Comparison of ENCODE assay signal across 1 cellular context in genomic region chr14:77376771-77377501, GRCh38.
TF ChIP-seq lines count a peak whose summit lies in the region.

TSS of gene SAMD15 (plus strand) at chr14:77377379. CDS start at chr14:77377419, 40 bp downstream.
A gene with protein sequence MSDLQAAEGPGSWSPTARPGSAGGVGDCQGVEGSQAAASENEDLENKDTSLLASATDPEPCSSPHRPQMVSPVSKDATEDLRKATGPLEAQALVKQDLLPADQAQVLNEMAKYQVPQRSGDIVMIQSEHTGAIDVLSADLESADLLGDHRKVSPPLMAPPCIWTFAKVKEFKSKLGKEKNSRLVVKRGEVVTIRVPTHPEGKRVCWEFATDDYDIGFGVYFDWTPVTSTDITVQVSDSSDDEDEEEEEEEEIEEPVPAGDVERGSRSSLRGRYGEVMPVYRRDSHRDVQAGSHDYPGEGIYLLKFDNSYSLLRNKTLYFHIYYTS (minus strand): TSS chr14:77377094. CDS start chr14:77377053, 41 bp downstream.

TF ChIP-seq in HepG2, 621 proteins besides CTCF, POLR2A, EP300 and RAD21 (continued from another document and continues in another):
- TF ChIP-seq ZNF558 (CRISPR knock-in tag; IDR thresholded peaks at IDR 0.05; ENCODE audit: borderline replicate concordance) (no peak), ISL2 (CRISPR knock-in tag; IDR thresholded peaks at IDR 0.05) (peak; percentile 67; the same call in 1 of the 2 replicates), REPIN1 (CRISPR knock-in tag; IDR thresholded peaks at IDR 0.05; ENCODE audit: borderline replicate concordance, low read depth) (no peak), DNMT1 (CRISPR knock-in tag; IDR thresholded peaks at IDR 0.05) (no peak), MAX (IDR thresholded peaks at IDR 0.05) (peak; percentile 32), PCBP2 (optimal IDR thresholded peaks at IDR 0.05; ENCODE audit: low read depth, low read length, poor library complexity, severe bottlenecking) (no peak), ZBTB21 (CRISPR knock-in tag; IDR thresholded peaks at IDR 0.05) (no peak), MTF1 (CRISPR knock-in tag; IDR thresholded peaks at IDR 0.05) (no peak), NKX3-1 (CRISPR knock-in tag; IDR thresholded peaks at IDR 0.05) (0 out of 2 replicates have a peak, but pooled peaks have one; percentile 61), KLF12 (CRISPR knock-in tag; IDR thresholded peaks at IDR 0.05; ENCODE audit: borderline replicate concordance) (peak; percentile 52; the same call in 1 of the 2 replicates), ZNF512 (CRISPR knock-in tag; IDR thresholded peaks at IDR 0.05) (no peak), HNF1B (CRISPR knock-in tag; IDR thresholded peaks at IDR 0.05) (peak; percentile 81), DR1 (CRISPR knock-in tag; IDR thresholded peaks at IDR 0.05) (peak; percentile 34; the same call in 1 of the 2 replicates), KDM3A (CRISPR knock-in tag; IDR thresholded peaks at IDR 0.05; ENCODE audit: low read depth) (0 out of 2 replicates have a peak, but pooled peaks have one; percentile 12), MXD4 (CRISPR knock-in tag; IDR thresholded peaks at IDR 0.05) (peak; percentile 60; the same call in 1 of the 2 replicates), ZNF629 (CRISPR knock-in tag; conservative IDR thresholded peaks at IDR 0.05) (no peak), YEATS2 (CRISPR knock-in tag; IDR thresholded peaks at IDR 0.05; ENCODE audit: borderline replicate concordance) (peak; percentile 72), ZNF768 (CRISPR knock-in tag; IDR thresholded peaks at IDR 0.05) (peak; percentile 37; the same call in 1 of the 2 replicates), RFX5 (IDR thresholded peaks at IDR 0.05; ENCODE audit: low read depth, low read length) (no peak), ZNF292 (CRISPR knock-in tag; IDR thresholded peaks at IDR 0.05; ENCODE audit: borderline replicate concordance, low read depth) (no peak), WIZ (CRISPR knock-in tag; IDR thresholded peaks at IDR 0.05) (no peak), GTF2F1 (IDR thresholded peaks at IDR 0.05; ENCODE audit: low read length) (no peak), HNF4A (CRISPR knock-in tag; IDR thresholded peaks at IDR 0.05) (no peak), RFXAP (CRISPR knock-in tag; IDR thresholded peaks at IDR 0.05; ENCODE audit: borderline replicate concordance) (peak; percentile 78; the same call in 1 of the 2 replicates), ZNF430 (CRISPR knock-in tag; IDR thresholded peaks at IDR 0.05) (0 out of 2 replicates have a peak, but pooled peaks have one; percentile 1), POLR2AphosphoS5 (IDR thresholded peaks at IDR 0.05; ENCODE audit: low read depth, low read length) (peak; percentile 53), SAP130 (CRISPR knock-in tag; IDR thresholded peaks at IDR 0.05; ENCODE audit: low read depth) (peak; percentile 98), ATM (IDR thresholded peaks at IDR 0.05; ENCODE audit: borderline replicate concordance) (no peak), ELF1 (CRISPR knock-in tag; IDR thresholded peaks at IDR 0.05) (peak; percentile 87), ZSCAN20 (CRISPR knock-in tag; IDR thresholded peaks at IDR 0.05; ENCODE audit: borderline replicate concordance) (peak; percentile 83; the same call in 1 of the 2 replicates), ZNF232 (CRISPR knock-in tag; IDR thresholded peaks at IDR 0.05; ENCODE audit: borderline replicate concordance) (peak; percentile 56; the same call in 1 of the 2 replicates), SPEN (CRISPR knock-in tag; IDR thresholded peaks at IDR 0.05; ENCODE audit: low read depth) (peak; percentile 25; the same call in 1 of the 2 replicates), ADNP (CRISPR knock-in tag; IDR thresholded peaks at IDR 0.05) (no peak), RFX1 (IDR thresholded peaks at IDR 0.05) (peak; percentile 85)
- TF ChIP-seq, protein P1, sequence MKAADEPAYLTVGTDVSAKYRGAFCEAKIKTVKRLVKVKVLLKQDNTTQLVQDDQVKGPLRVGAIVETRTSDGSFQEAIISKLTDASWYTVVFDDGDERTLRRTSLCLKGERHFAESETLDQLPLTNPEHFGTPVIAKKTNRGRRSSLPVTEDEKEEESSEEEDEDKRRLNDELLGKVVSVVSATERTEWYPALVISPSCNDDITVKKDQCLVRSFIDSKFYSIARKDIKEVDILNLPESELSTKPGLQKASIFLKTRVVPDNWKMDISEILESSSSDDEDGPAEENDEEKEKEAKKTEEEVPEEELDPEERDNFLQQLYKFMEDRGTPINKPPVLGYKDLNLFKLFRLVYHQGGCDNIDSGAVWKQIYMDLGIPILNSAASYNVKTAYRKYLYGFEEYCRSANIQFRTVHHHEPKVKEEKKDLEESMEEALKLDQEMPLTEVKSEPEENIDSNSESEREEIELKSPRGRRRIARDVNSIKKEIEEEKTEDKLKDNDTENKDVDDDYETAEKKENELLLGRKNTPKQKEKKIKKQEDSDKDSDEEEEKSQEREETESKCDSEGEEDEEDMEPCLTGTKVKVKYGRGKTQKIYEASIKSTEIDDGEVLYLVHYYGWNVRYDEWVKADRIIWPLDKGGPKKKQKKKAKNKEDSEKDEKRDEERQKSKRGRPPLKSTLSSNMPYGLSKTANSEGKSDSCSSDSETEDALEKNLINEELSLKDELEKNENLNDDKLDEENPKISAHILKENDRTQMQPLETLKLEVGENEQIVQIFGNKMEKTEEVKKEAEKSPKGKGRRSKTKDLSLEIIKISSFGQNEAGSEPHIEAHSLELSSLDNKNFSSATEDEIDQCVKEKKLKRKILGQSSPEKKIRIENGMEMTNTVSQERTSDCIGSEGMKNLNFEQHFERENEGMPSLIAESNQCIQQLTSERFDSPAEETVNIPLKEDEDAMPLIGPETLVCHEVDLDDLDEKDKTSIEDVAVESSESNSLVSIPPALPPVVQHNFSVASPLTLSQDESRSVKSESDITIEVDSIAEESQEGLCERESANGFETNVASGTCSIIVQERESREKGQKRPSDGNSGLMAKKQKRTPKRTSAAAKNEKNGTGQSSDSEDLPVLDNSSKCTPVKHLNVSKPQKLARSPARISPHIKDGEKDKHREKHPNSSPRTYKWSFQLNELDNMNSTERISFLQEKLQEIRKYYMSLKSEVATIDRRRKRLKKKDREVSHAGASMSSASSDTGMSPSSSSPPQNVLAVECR (CRISPR knock-in tag; IDR thresholded peaks at IDR 0.05; ENCODE audit: borderline replicate concordance) = peak; percentile 96
- TF ChIP-seq, protein P2, sequence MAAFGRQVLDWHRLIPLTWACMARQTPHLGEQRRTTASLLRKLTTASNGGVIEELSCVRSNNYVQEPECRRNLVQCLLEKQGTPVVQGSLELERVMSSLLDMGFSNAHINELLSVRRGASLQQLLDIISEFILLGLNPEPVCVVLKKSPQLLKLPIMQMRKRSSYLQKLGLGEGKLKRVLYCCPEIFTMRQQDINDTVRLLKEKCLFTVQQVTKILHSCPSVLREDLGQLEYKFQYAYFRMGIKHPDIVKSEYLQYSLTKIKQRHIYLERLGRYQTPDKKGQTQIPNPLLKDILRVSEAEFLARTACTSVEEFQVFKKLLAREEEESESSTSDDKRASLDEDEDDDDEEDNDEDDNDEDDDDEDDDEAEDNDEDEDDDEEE (CRISPR knock-in tag; IDR thresholded peaks at IDR 0.05) = no peak
- TF ChIP-seq, protein P3, sequence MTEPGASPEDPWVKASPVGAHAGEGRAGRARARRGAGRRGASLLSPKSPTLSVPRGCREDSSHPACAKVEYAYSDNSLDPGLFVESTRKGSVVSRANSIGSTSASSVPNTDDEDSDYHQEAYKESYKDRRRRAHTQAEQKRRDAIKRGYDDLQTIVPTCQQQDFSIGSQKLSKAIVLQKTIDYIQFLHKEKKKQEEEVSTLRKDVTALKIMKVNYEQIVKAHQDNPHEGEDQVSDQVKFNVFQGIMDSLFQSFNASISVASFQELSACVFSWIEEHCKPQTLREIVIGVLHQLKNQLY (CRISPR knock-in tag; IDR thresholded peaks at IDR 0.05) = no peak
- TF ChIP-seq, protein P4, sequence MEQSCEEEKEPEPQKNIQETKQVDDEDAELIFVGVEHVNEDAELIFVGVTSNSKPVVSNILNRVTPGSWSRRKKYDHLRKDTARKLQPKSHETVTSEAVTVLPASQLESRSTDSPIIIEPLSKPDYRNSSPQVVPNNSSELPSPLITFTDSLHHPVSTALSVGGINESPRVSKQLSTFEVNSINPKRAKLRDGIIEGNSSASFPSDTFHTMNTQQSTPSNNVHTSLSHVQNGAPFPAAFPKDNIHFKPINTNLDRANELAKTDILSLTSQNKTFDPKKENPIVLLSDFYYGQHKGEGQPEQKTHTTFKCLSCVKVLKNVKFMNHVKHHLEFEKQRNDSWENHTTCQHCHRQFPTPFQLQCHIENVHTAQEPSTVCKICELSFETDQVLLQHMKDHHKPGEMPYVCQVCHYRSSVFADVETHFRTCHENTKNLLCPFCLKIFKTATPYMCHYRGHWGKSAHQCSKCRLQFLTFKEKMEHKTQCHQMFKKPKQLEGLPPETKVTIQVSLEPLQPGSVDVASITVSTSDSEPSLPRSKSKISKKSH (CRISPR knock-in tag; IDR thresholded peaks at IDR 0.05; ENCODE audit: borderline replicate concordance) = 0 out of 2 replicates have a peak, but pooled peaks have one; percentile 59
- TF ChIP-seq, protein P5, sequence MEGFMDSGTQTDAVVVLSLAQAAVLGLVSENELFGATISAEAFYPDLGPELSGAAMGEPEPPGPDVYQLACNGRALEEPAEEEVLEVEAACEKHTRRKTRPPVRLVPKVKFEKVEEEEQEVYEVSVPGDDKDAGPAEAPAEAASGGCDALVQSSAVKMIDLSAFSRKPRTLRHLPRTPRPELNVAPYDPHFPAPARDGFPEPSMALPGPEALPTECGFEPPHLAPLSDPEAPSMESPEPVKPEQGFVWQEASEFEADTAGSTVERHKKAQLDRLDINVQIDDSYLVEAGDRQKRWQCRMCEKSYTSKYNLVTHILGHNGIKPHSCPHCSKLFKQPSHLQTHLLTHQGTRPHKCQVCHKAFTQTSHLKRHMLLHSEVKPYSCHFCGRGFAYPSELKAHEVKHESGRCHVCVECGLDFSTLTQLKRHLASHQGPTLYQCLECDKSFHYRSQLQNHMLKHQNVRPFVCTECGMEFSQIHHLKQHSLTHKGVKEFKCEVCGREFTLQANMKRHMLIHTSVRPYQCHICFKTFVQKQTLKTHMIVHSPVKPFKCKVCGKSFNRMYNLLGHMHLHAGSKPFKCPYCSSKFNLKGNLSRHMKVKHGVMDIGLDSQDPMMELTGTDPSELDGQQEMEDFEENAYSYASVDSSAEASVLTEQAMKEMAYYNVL (CRISPR knock-in tag; IDR thresholded peaks at IDR 0.05; ENCODE audit: borderline replicate concordance) = no peak
- TF ChIP-seq, protein P6, sequence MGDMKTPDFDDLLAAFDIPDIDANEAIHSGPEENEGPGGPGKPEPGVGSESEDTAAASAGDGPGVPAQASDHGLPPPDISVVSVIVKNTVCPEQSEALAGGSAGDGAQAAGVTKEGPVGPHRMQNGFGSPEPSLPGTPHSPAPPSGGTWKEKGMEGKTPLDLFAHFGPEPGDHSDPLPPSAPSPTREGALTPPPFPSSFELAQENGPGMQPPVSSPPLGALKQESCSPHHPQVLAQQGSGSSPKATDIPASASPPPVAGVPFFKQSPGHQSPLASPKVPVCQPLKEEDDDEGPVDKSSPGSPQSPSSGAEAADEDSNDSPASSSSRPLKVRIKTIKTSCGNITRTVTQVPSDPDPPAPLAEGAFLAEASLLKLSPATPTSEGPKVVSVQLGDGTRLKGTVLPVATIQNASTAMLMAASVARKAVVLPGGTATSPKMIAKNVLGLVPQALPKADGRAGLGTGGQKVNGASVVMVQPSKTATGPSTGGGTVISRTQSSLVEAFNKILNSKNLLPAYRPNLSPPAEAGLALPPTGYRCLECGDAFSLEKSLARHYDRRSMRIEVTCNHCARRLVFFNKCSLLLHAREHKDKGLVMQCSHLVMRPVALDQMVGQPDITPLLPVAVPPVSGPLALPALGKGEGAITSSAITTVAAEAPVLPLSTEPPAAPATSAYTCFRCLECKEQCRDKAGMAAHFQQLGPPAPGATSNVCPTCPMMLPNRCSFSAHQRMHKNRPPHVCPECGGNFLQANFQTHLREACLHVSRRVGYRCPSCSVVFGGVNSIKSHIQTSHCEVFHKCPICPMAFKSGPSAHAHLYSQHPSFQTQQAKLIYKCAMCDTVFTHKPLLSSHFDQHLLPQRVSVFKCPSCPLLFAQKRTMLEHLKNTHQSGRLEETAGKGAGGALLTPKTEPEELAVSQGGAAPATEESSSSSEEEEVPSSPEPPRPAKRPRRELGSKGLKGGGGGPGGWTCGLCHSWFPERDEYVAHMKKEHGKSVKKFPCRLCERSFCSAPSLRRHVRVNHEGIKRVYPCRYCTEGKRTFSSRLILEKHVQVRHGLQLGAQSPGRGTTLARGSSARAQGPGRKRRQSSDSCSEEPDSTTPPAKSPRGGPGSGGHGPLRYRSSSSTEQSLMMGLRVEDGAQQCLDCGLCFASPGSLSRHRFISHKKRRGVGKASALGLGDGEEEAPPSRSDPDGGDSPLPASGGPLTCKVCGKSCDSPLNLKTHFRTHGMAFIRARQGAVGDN (CRISPR knock-in tag; IDR thresholded peaks at IDR 0.05) = peak; percentile 74
- TF ChIP-seq, protein P7, sequence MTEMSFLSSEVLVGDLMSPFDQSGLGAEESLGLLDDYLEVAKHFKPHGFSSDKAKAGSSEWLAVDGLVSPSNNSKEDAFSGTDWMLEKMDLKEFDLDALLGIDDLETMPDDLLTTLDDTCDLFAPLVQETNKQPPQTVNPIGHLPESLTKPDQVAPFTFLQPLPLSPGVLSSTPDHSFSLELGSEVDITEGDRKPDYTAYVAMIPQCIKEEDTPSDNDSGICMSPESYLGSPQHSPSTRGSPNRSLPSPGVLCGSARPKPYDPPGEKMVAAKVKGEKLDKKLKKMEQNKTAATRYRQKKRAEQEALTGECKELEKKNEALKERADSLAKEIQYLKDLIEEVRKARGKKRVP (CRISPR knock-in tag; IDR thresholded peaks at IDR 0.05) = no peak
- TF ChIP-seq, protein P8, sequence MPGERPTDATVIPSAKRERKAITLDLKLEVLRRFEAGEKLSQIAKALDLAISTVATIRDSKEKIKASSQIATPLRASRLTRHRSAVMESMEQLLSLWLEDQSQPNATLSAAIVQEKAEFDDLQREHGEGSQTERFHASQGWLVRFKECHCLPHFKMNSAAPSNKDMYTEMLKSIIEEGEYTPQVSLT (CRISPR knock-in tag; IDR thresholded peaks at IDR 0.05; ENCODE audit: borderline replicate concordance, low read depth) = no peak
